Comparison of ENCODE assay signal across 8 cellular contexts in genomic region chr10:114937962-114938817, GRCh38. TPM values are rescaled to one million over a fixed set of nuclear protein-coding genes. Genes with fewer than 3 reads are reported as not detected.
DNase-seq lines count a peak whose midpoint lies in the region; ATAC-seq and TF ChIP-seq lines count a peak whose summit lies in the region.

TRUB1 (plus strand) TSS chr10:114938195; CDS start chr10:114938254, 59 bp downstream.

- H3K9ac ChIP-seq in IMR-90 (ENCODE audit: low read depth, low read length), result peak within 1 kb of the TSS; percentile 90

- peak within 1 kb of the TSS; percentile 84 for H2BK5ac ChIP-seq in IMR-90 (ENCODE audit: low read depth, low read length, poor library complexity, severe bottlenecking)

- no peaks in the 10 kb centered on the region for H4K20me1 ChIP-seq in IMR-90 (ENCODE audit: insufficient read depth, low read length)

- H3K4me3 ChIP-seq in IMR-90 (ENCODE audit: insufficient read depth, low read depth, low read length) (peak within 1 kb of the TSS; percentile 72), mucosa of descending colon (peak within 1 kb of the TSS; percentile 92)

- H3K56ac ChIP-seq in IMR-90 (ENCODE audit: extremely low read depth, insufficient read depth, low read length), result peak within 1 kb of the TSS; percentile 82

- peak within 1 kb of the TSS; percentile 91 for H4K91ac ChIP-seq in IMR-90 (ENCODE audit: insufficient read depth, low read depth, low read length)

- TF ChIP-seq CTCF in IMR-90 (conservative IDR thresholded peaks at IDR 0.05; ENCODE audit: low read depth, low read length) (no peak), mucosa of descending colon (IDR thresholded peaks at IDR 0.05) (no peak)

- in situ Hi-C loops in IMR-90 (cut with MboI; ENCODE audit: low sequenced_read_pairs), result no loop called here

- dilution Hi-C loops in IMR-90 (cut with HindIII; ENCODE audit: low sequenced_read_pairs, unreplicated experiment), result no loop called here

- peak within 1 kb of the TSS; percentile 26 to 86; a peak in 3 of 4 replicates for H4K8ac ChIP-seq in IMR-90 (ENCODE audit: low read depth in 2 of 2, low read length in 2 of 2)

- peak; percentile 100 for ATAC-seq in GM21528 (IDR thresholded peaks at IDR 0.05; ENCODE audit: low FRiP score, unreplicated experiment)
- ATAC-seq in IMR-90 (ENCODE audit: low read depth), result peak; percentile 99
- peak; percentile 100 for ATAC-seq in mucosa of descending colon

- peaks cover 3% of the 10 kb centered on the region; the same call in 1 of the 2 replicates for H3K9me1 ChIP-seq in IMR-90 (ENCODE audit: insufficient read depth, low read length)

- no TSS peak for BruUV-seq in IMR-90 (replicated peaks; lab: Mats Ljungman, UMichigan)

- H3K79me1 ChIP-seq in IMR-90 (ENCODE audit: low read depth in 1 of 2, low read length in 2 of 2), result peaks cover 14 to 34% of the 10 kb centered on the region in 2 experiments; a peak in 3 of 4 replicates

- H3K27ac ChIP-seq in IMR-90 (ENCODE audit: insufficient read depth, low read length) (peak within 1 kb of the TSS; percentile 85), epithelial cell of prostate (peak within 1 kb of the TSS; percentile 85)

- peak within 1 kb of the TSS; percentile 67; the same call in 1 of the 3 replicates for H2BK15ac ChIP-seq in IMR-90 (ENCODE audit: low read depth, low read length)

- peak within 1 kb of the TSS; percentile 83 for H3K4me2 ChIP-seq in IMR-90 (ENCODE audit: low read depth, low read length)

- peak within 1 kb of the TSS; percentile 94 for H2AFZ ChIP-seq in IMR-90 (replicated peaks; ENCODE audit: low read length, poor library complexity)

- H2AK5ac ChIP-seq in IMR-90 (ENCODE audit: low read depth, low read length), result no peak within 1 kb of the TSS; the same call in 1 of the 2 replicates

- peak within 1 kb of the TSS; percentile 94 for H2AK9ac ChIP-seq in IMR-90 (replicated peaks; ENCODE audit: low read depth, low read length, poor library complexity)

- no peak for TF ChIP-seq RAD21 in IMR-90 (IDR thresholded peaks at IDR 0.05; ENCODE audit: low read length)

- H3K23ac ChIP-seq in IMR-90 (ENCODE audit: low read depth, low read length), result peak within 1 kb of the TSS; percentile 69

- H3K36me3 ChIP-seq in IMR-90 (ENCODE audit: control insufficient read depth, insufficient read depth, low read length) (peaks cover 7% of the 10 kb centered on the region), mucosa of descending colon (ENCODE audit: low read depth) (no peaks in the 10 kb centered on the region)

- H3K4ac ChIP-seq in IMR-90 (ENCODE audit: low read depth, low read length), result peak within 1 kb of the TSS; percentile 76

- POLR2A ChIA-PET in IMR-90 (lab: Charles Lee; ENCODE audit: unreplicated experiment), result interaction anchor here (0.5 to 1.5 kb wide), 6 partner anchors 9 to 62 kb away, joined by 3 to 4 read pairs (median 4); no protein-coding TSS in a partner anchor

- WGBS in IMR-90 (ENCODE audit: extremely low coverage in 2 of 2, insufficient read length in 1 of 2), 2 experiments, result 0% methylated on average over 13 of the region's 45 CpGs; no CpG with 5 or more reads in 1 of the 2 experiments

- intact Hi-C loops in IMR-90 (cut with micrococcal nuclease) (loop anchor here (1.0 to 5.0 kb wide), 2 partner anchors 58 to 154 kb away; partner anchors contain the start of gene ATRNL1), mucosa of descending colon (cut with DNase I, micrococcal nuclease) (no loop called here)

- H3K18ac ChIP-seq in IMR-90 (ENCODE audit: low read depth, low read length), result peak within 1 kb of the TSS; percentile 90

- peak; percentile 95 for DNase-seq in DMS 273 (lab: John Stamatoyannopoulos, UW; ENCODE audit: unreplicated experiment)
- DNase-seq in IMR-90, result peak; percentile 98
- peak; percentile 96 for DNase-seq in OCI-M1 (lab: John Stamatoyannopoulos, UW)
- DNase-seq in activated T-cell treated with anti-CD3 and anti-CD28 coated beads for 24 hours (ENCODE audit: low read depth), result peak; percentile 84
- DNase-seq in epithelial cell of prostate (ENCODE audit: low read depth, low spot score), result peak; percentile 88
- DNase-seq in mucosa of descending colon, result peak; percentile 90 to 98 (median 94)
- DNase-seq in stimulated activated CD8-positive, alpha-beta memory T cell treated with anti-CD3 and anti-CD28 coated beads, Interleukin-4, amount 100 ng/mL, for 24 hours (ENCODE audit: low read depth), result peak; percentile 82

- peak within 1 kb of the TSS; percentile 93 for H2BK20ac ChIP-seq in IMR-90 (ENCODE audit: low read depth, low read length)

- H3K27me3 ChIP-seq in IMR-90 (ENCODE audit: control insufficient read depth, insufficient read depth, low read length), result no peaks in the 10 kb centered on the region

- H4K5ac ChIP-seq in IMR-90 (ENCODE audit: low read depth, low read length), result peak within 1 kb of the TSS; percentile 68

- peak within 1 kb of the TSS; percentile 74 for H3K14ac ChIP-seq in IMR-90 (replicated peaks; ENCODE audit: low read depth, low read length)

- CTCF ChIA-PET in IMR-90 (lab: Yijun Ruan, JAX), result interaction anchor here (0.6 to 1.9 kb wide), 3 partner anchors 26 to 61 kb away, joined by 3 to 9 read pairs (median 5); no protein-coding TSS in a partner anchor

- TF ChIP-seq POLR2A in IMR-90 (IDR thresholded peaks at IDR 0.05; ENCODE audit: low read depth, low read length), result peak; percentile 48; the same call in 1 of the 2 replicates

- peak within 1 kb of the TSS; percentile 94 for H2BK120ac ChIP-seq in IMR-90 (ENCODE audit: low read depth, low read length)

- H3K9me3 ChIP-seq in IMR-90 (ENCODE audit: control insufficient read depth, insufficient read depth, low read length) (no peaks in the 10 kb centered on the region), mucosa of descending colon (no peaks in the 10 kb centered on the region)

- H3K4me1 ChIP-seq in IMR-90 (ENCODE audit: control insufficient read depth, insufficient read depth, low read length), result peaks cover 3% of the 10 kb centered on the region
- H3K4me1 ChIP-seq in mucosa of descending colon (ENCODE audit: low read depth), result no peaks in the 10 kb centered on the region

TF ChIP-seq in IMR-90, 13 proteins besides CTCF, POLR2A, EP300 and RAD21:
- TF ChIP-seq ELK1 (IDR thresholded peaks at IDR 0.05; ENCODE audit: borderline replicate concordance, low read depth, low read length) (no peak), CEBPB (IDR thresholded peaks at IDR 0.05; ENCODE audit: low read depth, low read length) (peak; percentile 98), USF2 (IDR thresholded peaks at IDR 0.05; ENCODE audit: low read depth, low read length) (0 out of 2 replicates have a peak, but pooled peaks have one; percentile 24), CHD1 (IDR thresholded peaks at IDR 0.05; ENCODE audit: low read depth, low read length) (no peak), MAFK (IDR thresholded peaks at IDR 0.05; ENCODE audit: low read depth, low read length) (no peak), RFX5 (IDR thresholded peaks at IDR 0.05; ENCODE audit: low read depth, low read length) (no peak), MXI1 (IDR thresholded peaks at IDR 0.05; ENCODE audit: borderline replicate concordance, low read depth, low read length) (peak; percentile 75), SMC3 (IDR thresholded peaks at IDR 0.05; ENCODE audit: low read depth, low read length) (no peak), NFE2L2 (IDR thresholded peaks at IDR 0.05; ENCODE audit: low read depth, low read length) (no peak), RCOR1 (IDR thresholded peaks at IDR 0.05; ENCODE audit: insufficient replicate concordance, low read length) (no peak), FOS (IDR thresholded peaks at IDR 0.05; ENCODE audit: low read depth, low read length) (no peak), BHLHE40 (IDR thresholded peaks at IDR 0.05; ENCODE audit: low read depth, low read length) (no peak)
TF ChIP-seq in IMR-90: peak in this region for 3.

RNA-seq across cellular contexts. Expression of gene TRUB1, which starts in this region (rescaled TPM):
- total RNA-seq in IMR-90 (2012; rRNA removed) (17.9 and 26.1 TPM in 2 replicates), mucosa of descending colon (10 to 100 TPM; 13.3 to 16.5 (median 15.9) TPM)
- polyA plus RNA-seq in IMR-90 (2012; rRNA removed), result 9.1 and 10.6 TPM in 2 replicates
- 2.2 and 3.1 TPM in 2 replicates for polyA plus RNA-seq in IMR-90 (2012; cell fraction: cytosol; rRNA removed)
- polyA plus RNA-seq in IMR-90 (2012; cell fraction: nucleus; rRNA removed; ENCODE audit: low replicate concordance), result 1.5 and 5.3 TPM in 2 replicates

Comparison
In these comparisons a context has a peak if more than half of its experiments do, and no peak if none do; other contexts are left out.
1. Peak in every context shown above with its lines: DNase-seq, ATAC-seq, H3K4me3 ChIP-seq and H3K27ac ChIP-seq.